8 cellular contexts compared by ENCODE assay signal in genomic region chr19:42121036-42121621, GRCh38. TPM values are rescaled to one million over a fixed set of nuclear protein-coding genes. Genes with fewer than 3 reads are reported as not detected.
DNase-seq lines count a peak whose midpoint lies in the region; ATAC-seq, FAIRE-seq and TF ChIP-seq lines count a peak whose summit lies in the region.

No MANE protein-coding gene starts in this region.

- ATAC-seq in PC-3 (no peak), HG03045 (IDR thresholded peaks at IDR 0.05; ENCODE audit: unreplicated experiment) (no peak)
- peak; percentile 1 for ATAC-seq in stimulated activated effector memory CD8-positive, alpha-beta T cell treated with anti-CD3 and anti-CD28 coated beads, Interleukin-12 subunit alpha, Interleukin-12 subunit beta, amount 100 ng/mL, for 72 hours

- H3K9ac ChIP-seq in PC-3 (ENCODE audit: low read length) (peak overlapping the region; percentile 49), H1 (replicated peaks in 1 of 4; ENCODE audit: extremely low read depth in 1 of 4, low read depth in 3 of 4, low read length in 3 of 4) (no peak overlapping the region)

- intact Hi-C loops in PC-3 (cut with micrococcal nuclease): no loop called here

- H3K4me3 ChIP-seq in PC-3 (ENCODE audit: low read length): no peak overlapping the region
- H3K4me3 ChIP-seq in H1 (ENCODE audit: extremely low read depth in 1 of 4, insufficient read depth in 2 of 4, low read depth in 3 of 4, low read length in 4 of 4): no peak overlapping the region

- 0 out of 2 replicates have a peak overlapping the region, but pooled peaks have one; percentile 51 for H2BK12ac ChIP-seq in H1 (ENCODE audit: low read depth, low read length)

- H3K4me1 ChIP-seq in PC-3 (ENCODE audit: insufficient read depth, low read length): peaks cover 14% of the 10 kb centered on the region
- peaks cover 0 to 12% (median 8%) of the 10 kb centered on the region in 4 experiments; a peak in 4 of 7 replicates for H3K4me1 ChIP-seq in H1 (replicated peaks in 1 of 4; ENCODE audit: control insufficient read depth in 3 of 4, insufficient read depth in 4 of 4, low read length in 3 of 4)

- peaks cover 73% of the 10 kb centered on the region for H3K36me3 Mint-ChIP-seq in activated T-cell treated with anti-CD3 and anti-CD28 coated beads, Interleukin-2, amount 50 U/mL, for 24 hours (ENCODE audit: low read depth)
- peaks cover 78% of the 10 kb centered on the region for H3K36me3 Mint-ChIP-seq in stimulated activated effector memory CD8-positive, alpha-beta T cell treated with anti-CD3 and anti-CD28 coated beads, Interleukin-12 subunit alpha, Interleukin-12 subunit beta, amount 100 ng/mL, for 72 hours

- POLR2A ChIA-PET in PC-3 (lab: Charles Lee; ENCODE audit: unreplicated experiment): no interaction called here
- POLR2A ChIA-PET in H1 (lab: Charles Lee; ENCODE audit: partially characterized antibody): interaction anchor here (1.5 kb wide), 1 partner anchor 10 kb away, joined by 4 read pairs; no protein-coding TSS in a partner anchor

- H3K36me3 ChIP-seq in PC-3 (ENCODE audit: low read depth, low read length) (no peaks in the 10 kb centered on the region), H1 (ENCODE audit: control insufficient read depth in 2 of 4, insufficient read depth in 4 of 4, low read length in 3 of 4) (no peaks in the 10 kb centered on the region)

- H3K4me3 Mint-ChIP-seq in activated T-cell treated with anti-CD3 and anti-CD28 coated beads, Interleukin-2, amount 50 U/mL, for 24 hours: peak overlapping the region; percentile 85
- H3K4me3 Mint-ChIP-seq in stimulated activated effector memory CD8-positive, alpha-beta T cell treated with anti-CD3 and anti-CD28 coated beads, Interleukin-12 subunit alpha, Interleukin-12 subunit beta, amount 100 ng/mL, for 72 hours: peak overlapping the region; percentile 80

- no peak overlapping the region for H2BK5ac ChIP-seq in H1 (ENCODE audit: low read depth, low read length)

- H2BK20ac ChIP-seq in H1 (ENCODE audit: low read length): no peak overlapping the region; the same call in 1 of the 2 replicates

- CTCF ChIA-PET in PC-3 (lab: Charles Lee): no interaction called here
- CTCF ChIA-PET in H1 (lab: Charles Lee; ENCODE audit: partially characterized antibody): interaction anchor here (0.6 to 4.8 kb wide), 5 partner anchors 7 to 55 kb away, joined by 3 to 59 read pairs (median 12); no protein-coding TSS in a partner anchor

- DNase-seq in activated T-cell treated with anti-CD3 and anti-CD28 coated beads, Interleukin-2, amount 50 U/mL, for 24 hours: no peak
- DNase-seq in activated T-cell treated with anti-CD3 and anti-CD28 coated beads for 4 hours (no peak), PC-3 (no peak), H1 (ENCODE audit: low read depth in 1 of 2, low spot score in 2 of 2) (no peak), NAMALWA (ENCODE audit: low spot score) (no peak), DMS 273 (lab: John Stamatoyannopoulos, UW; ENCODE audit: unreplicated experiment) (no peak)
- DNase-seq in stimulated activated effector memory CD8-positive, alpha-beta T cell treated with anti-CD3 and anti-CD28 coated beads, Interleukin-12 subunit alpha, Interleukin-12 subunit beta, amount 100 ng/mL, for 72 hours (ENCODE audit: low spot score in 2 of 2): no peak

- H3K27ac Mint-ChIP-seq in activated T-cell treated with anti-CD3 and anti-CD28 coated beads, Interleukin-2, amount 50 U/mL, for 24 hours: peak overlapping the region; percentile 99
- H3K27ac Mint-ChIP-seq in stimulated activated effector memory CD8-positive, alpha-beta T cell treated with anti-CD3 and anti-CD28 coated beads, Interleukin-12 subunit alpha, Interleukin-12 subunit beta, amount 100 ng/mL, for 72 hours: peak overlapping the region; percentile 96

- H3K79me2 ChIP-seq in PC-3 (ENCODE audit: low read length) (no peaks in the 10 kb centered on the region), H1 (ENCODE audit: control insufficient read depth in 1 of 2, insufficient read depth in 2 of 2, low read length in 2 of 2) (no peaks in the 10 kb centered on the region)

- H3K56ac ChIP-seq in H1 (replicated peaks; ENCODE audit: insufficient read length, low read depth, low read length): no peak overlapping the region

- H3K27me3 ChIP-seq in PC-3 (ENCODE audit: low read length) (no peaks in the 10 kb centered on the region), H1 (replicated peaks in 1 of 4; ENCODE audit: control insufficient read depth in 3 of 4, extremely low read depth in 1 of 4, insufficient read depth in 3 of 4, low read length in 3 of 4) (no peaks in the 10 kb centered on the region)

- H4K5ac ChIP-seq in H1 (ENCODE audit: insufficient read length, low read depth, low read length): no peak overlapping the region

- no peak for FAIRE-seq in H1 (lab: Jason Lieb, UNC)

- H3K4me1 Mint-ChIP-seq in activated T-cell treated with anti-CD3 and anti-CD28 coated beads, Interleukin-2, amount 50 U/mL, for 24 hours (ENCODE audit: low read depth): peaks cover 65% of the 10 kb centered on the region
- H3K4me1 Mint-ChIP-seq in stimulated activated effector memory CD8-positive, alpha-beta T cell treated with anti-CD3 and anti-CD28 coated beads, Interleukin-12 subunit alpha, Interleukin-12 subunit beta, amount 100 ng/mL, for 72 hours: peaks cover 60% of the 10 kb centered on the region

- no peaks in the 10 kb centered on the region for H3K27me3 Mint-ChIP-seq in activated T-cell treated with anti-CD3 and anti-CD28 coated beads, Interleukin-2, amount 50 U/mL, for 24 hours

- no peaks in the 10 kb centered on the region for H3K23me2 ChIP-seq in H1 (ENCODE audit: low read depth, low read length)

- H3K18ac ChIP-seq in H1 (ENCODE audit: extremely low read depth, low read length): peak overlapping the region; percentile 38; the same call in 1 of the 2 replicates

- TF ChIP-seq RAD21 in H1 (IDR thresholded peaks at IDR 0.05 in 1 of 2, conservative IDR thresholded peaks at IDR 0.05 in 1 of 2; ENCODE audit: low read depth in 2 of 2, low read length in 2 of 2): no peak

- peak overlapping the region; percentile 65 for H3K27ac ChIP-seq in PC-3 (ENCODE audit: low read length)
- H3K27ac ChIP-seq in H1 (ENCODE audit: low read depth, low read length): no peak overlapping the region

- no peaks in the 10 kb centered on the region for H3F3A ChIP-seq in PC-3 (ENCODE audit: low read length, unreplicated experiment)

- H3K79me1 ChIP-seq in H1 (ENCODE audit: low read depth, low read length): no peaks in the 10 kb centered on the region

- 76% methylated on average over 5 of the region's 5 CpGs; no CpG with 5 or more reads in 1 of the 2 experiments for WGBS in H1 (ENCODE audit: extremely low coverage in 1 of 2, insufficient coverage in 1 of 2, insufficient read length in 1 of 2, insufficient replicate concordance in 2 of 2, low coverage in 1 of 2, low lambda C conversion rate in 2 of 2, missing lambda C conversion rate in 1 of 2), 2 experiments

- no peaks in the 10 kb centered on the region for H3K9me3 ChIP-seq in PC-3 (ENCODE audit: low read length)
- no peaks in the 10 kb centered on the region for H3K9me3 ChIP-seq in H1 (ENCODE audit: insufficient read depth in 2 of 2, low read depth in 1 of 2, low read length in 1 of 2)

- H2BK120ac ChIP-seq in H1 (replicated peaks; ENCODE audit: low read depth, low read length): no peak overlapping the region

- H2AK5ac ChIP-seq in H1 (ENCODE audit: low read depth, low read length): no peak overlapping the region

- no peak overlapping the region; the same call in 1 of the 2 replicates for H2BK15ac ChIP-seq in H1 (ENCODE audit: low read length)

- H2AFZ ChIP-seq in PC-3 (ENCODE audit: low read length): no peak overlapping the region
- H2AFZ ChIP-seq in H1 (ENCODE audit: low read length): no peak overlapping the region

- TF ChIP-seq CTCF in PC-3 (conservative IDR thresholded peaks at IDR 0.05; ENCODE audit: low read depth, low read length): no peak
- no peak for TF ChIP-seq CTCF in H1 (IDR thresholded peaks at IDR 0.05; ENCODE audit: control extremely low read depth in 1 of 3, insufficient read depth in 1 of 3, low read depth in 1 of 3, low read length in 3 of 3)

- H3K14ac ChIP-seq in H1 (ENCODE audit: insufficient read length): no peak overlapping the region

- H3K4ac ChIP-seq in H1 (replicated peaks; ENCODE audit: insufficient read length, low read depth, low read length): no peak overlapping the region

- H4K20me1 ChIP-seq in PC-3 (ENCODE audit: low read length) (no peaks in the 10 kb centered on the region), H1 (replicated peaks in 1 of 2; ENCODE audit: control insufficient read depth in 1 of 2, insufficient read depth in 2 of 2, low read length in 2 of 2) (no peaks in the 10 kb centered on the region)

- BruUV-seq in PC-3 (replicated peaks; lab: Mats Ljungman, UMichigan): no TSS peak

- peak overlapping the region; percentile 48; the same call in 1 of the 2 replicates for H4K8ac ChIP-seq in H1 (ENCODE audit: extremely low read depth, insufficient read depth, low read length)

- TF ChIP-seq POLR2A in H1 (IDR thresholded peaks at IDR 0.05; ENCODE audit: control extremely low read depth in 1 of 2, low read depth in 2 of 2, low read length in 2 of 2): no peak

- H3K4me2 ChIP-seq in PC-3 (ENCODE audit: low read length) (peak overlapping the region; percentile 22; the same call in 1 of the 2 replicates), H1 (ENCODE audit: insufficient read depth in 1 of 2, low read depth in 2 of 2, low read length in 2 of 2) (no peak overlapping the region)

- H4K91ac ChIP-seq in H1 (replicated peaks; ENCODE audit: insufficient read length, low read length): no peak overlapping the region

- TF ChIP-seq EP300 in H1 (IDR thresholded peaks at IDR 0.05; ENCODE audit: borderline replicate concordance in 1 of 2, low read depth in 2 of 2, low read length in 2 of 2): no peak

- no peaks in the 10 kb centered on the region for H3K9me2 ChIP-seq in PC-3 (replicated peaks; ENCODE audit: low read length)

- no peaks in the 10 kb centered on the region for H3K9me3 Mint-ChIP-seq in activated T-cell treated with anti-CD3 and anti-CD28 coated beads, Interleukin-2, amount 50 U/mL, for 24 hours
- no peaks in the 10 kb centered on the region for H3K9me3 Mint-ChIP-seq in stimulated activated effector memory CD8-positive, alpha-beta T cell treated with anti-CD3 and anti-CD28 coated beads, Interleukin-12 subunit alpha, Interleukin-12 subunit beta, amount 100 ng/mL, for 72 hours

- H3K23ac ChIP-seq in H1 (ENCODE audit: insufficient read length): no peak overlapping the region

RNA-seq across cellular contexts. Expression of gene POU2F2, which starts 11.1 kb away (rescaled TPM):
- total RNA-seq in PC-3 (2014; rRNA removed): 1.4 and 2.4 TPM in 2 replicates
- 6.1 and 7.2 TPM in 2 replicates for total RNA-seq in H1 (2021; fragmentation: NEBNext Ultra II Directional; extraction: Animal tissue kit (Norgen Biotek cat#: 25700))
- 5.0 and 7.3 TPM in 2 replicates for polyA plus RNA-seq in H1 (2011; rRNA removed)
- 4.2 TPM for polyA plus RNA-seq in H1 (2011; cell fraction: cytosol; rRNA removed)
- polyA plus RNA-seq in H1 (2011; cell fraction: nucleus; rRNA removed): 22.7 TPM
- 6.2 to 8.0 TPM (median 7.3 TPM) in 4 replicates for polyA plus RNA-seq in H1 (2012, experiment 1 of 2)
- 2.7 TPM for polyA plus RNA-seq in H1 (2012, experiment 2 of 2)
- 14.6 TPM for polyA plus RNA-seq in H1 (2013, experiment 1 of 2)
- polyA plus RNA-seq in H1 (2013, experiment 2 of 2): 10.8 TPM
- 1.3 and 2.0 TPM in 2 replicates for polyA minus RNA-seq in H1 (2011; rRNA and poly(A)+ RNA removed)
- 1.3 TPM for polyA minus RNA-seq in H1 (2011; cell fraction: cytosol; rRNA and poly(A)+ RNA removed)
- 5.9 TPM for polyA minus RNA-seq in H1 (2011; cell fraction: nucleus; rRNA and poly(A)+ RNA removed)

RNA-seq across cellular contexts. Expression of gene ZNF574, which starts 45.2 kb away (rescaled TPM):
- 14.4 and 15.2 TPM in 2 replicates for total RNA-seq in PC-3 (2014; rRNA removed)
- 27.0 and 28.6 TPM in 2 replicates for total RNA-seq in H1 (2021; fragmentation: NEBNext Ultra II Directional; extraction: Animal tissue kit (Norgen Biotek cat#: 25700))
- polyA plus RNA-seq in H1 (2011; rRNA removed): 38.8 and 53.8 TPM in 2 replicates
- 27.7 TPM for polyA plus RNA-seq in H1 (2011; cell fraction: cytosol; rRNA removed)
- 31.4 TPM for polyA plus RNA-seq in H1 (2011; cell fraction: nucleus; rRNA removed)
- polyA plus RNA-seq in H1 (2012, experiment 1 of 2): 12.2 to 27.2 TPM (median 24.2 TPM) in 4 replicates
- polyA plus RNA-seq in H1 (2012, experiment 2 of 2): 22.8 TPM
- 13.2 TPM for polyA plus RNA-seq in H1 (2013, experiment 1 of 2)
- 11.9 TPM for polyA plus RNA-seq in H1 (2013, experiment 2 of 2)
- polyA minus RNA-seq in H1 (2011; rRNA and poly(A)+ RNA removed): 41.6 and 41.8 TPM in 2 replicates
- polyA minus RNA-seq in H1 (2011; cell fraction: cytosol; rRNA and poly(A)+ RNA removed): 35.7 TPM
- polyA minus RNA-seq in H1 (2011; cell fraction: nucleus; rRNA and poly(A)+ RNA removed): 29.8 TPM

RNA-seq across cellular contexts. Expression of gene GRIK5, which starts 51.1 kb away (rescaled TPM):
- 0.12 TPM in 1 of 2 replicates, not detected in the other for total RNA-seq in PC-3 (2014; rRNA removed)
- 42.9 and 45.1 TPM in 2 replicates for total RNA-seq in H1 (2021; fragmentation: NEBNext Ultra II Directional; extraction: Animal tissue kit (Norgen Biotek cat#: 25700))
- polyA plus RNA-seq in H1 (2011; rRNA removed): 17.8 and 25.3 TPM in 2 replicates
- 14.1 TPM for polyA plus RNA-seq in H1 (2011; cell fraction: cytosol; rRNA removed)
- 57.6 TPM for polyA plus RNA-seq in H1 (2011; cell fraction: nucleus; rRNA removed)
- 29.3 to 50.3 TPM (median 45.8 TPM) in 4 replicates for polyA plus RNA-seq in H1 (2012, experiment 1 of 2)
- polyA plus RNA-seq in H1 (2012, experiment 2 of 2): 31.9 TPM
- 28.4 TPM for polyA plus RNA-seq in H1 (2013, experiment 1 of 2)
- polyA plus RNA-seq in H1 (2013, experiment 2 of 2): 28.1 TPM
- polyA minus RNA-seq in H1 (2011; rRNA and poly(A)+ RNA removed): 23.8 and 25.7 TPM in 2 replicates
- 22.3 TPM for polyA minus RNA-seq in H1 (2011; cell fraction: cytosol; rRNA and poly(A)+ RNA removed)
- 21.2 TPM for polyA minus RNA-seq in H1 (2011; cell fraction: nucleus; rRNA and poly(A)+ RNA removed)

Comparison
In these comparisons a context has a peak if more than half of its experiments do, and no peak if none do; other contexts are left out.
1. RNA of gene GRIK5, which starts 51.1 kb away (total RNA-seq): 42.9 to 45.1 TPM in H1; 0.12 TPM in PC-3; every median in the first group is over 10 times any median in the second.